1 cellular context compared by ENCODE assay signal in the genomic region with DNA sequence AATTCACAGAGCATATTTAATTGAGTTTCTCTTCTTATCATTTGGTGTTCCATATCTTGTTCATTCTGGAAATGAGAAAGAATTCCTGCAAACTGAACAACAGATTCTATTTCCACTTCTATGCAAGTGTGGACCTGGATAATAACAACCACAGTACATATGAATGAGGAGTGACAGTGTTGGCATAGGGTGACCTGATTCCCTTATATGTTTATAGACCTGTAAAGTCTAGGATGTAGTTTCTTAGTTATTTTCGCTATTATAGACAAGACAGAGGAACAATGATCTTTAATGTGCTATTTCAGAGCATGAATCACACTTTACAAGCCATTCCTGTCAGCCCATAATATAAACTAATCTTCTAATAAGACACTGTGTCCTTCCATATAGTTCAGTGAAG.
TF ChIP-seq lines count a peak whose summit lies in the region.

No MANE protein-coding gene starts in this region.

TF ChIP-seq in SK-N-SH treated with all-trans-retinoic acid at 6 μM for 48 hours, 23 proteins besides CTCF, POLR2A, EP300 and RAD21 (continued from another document):
- no peak for TF ChIP-seq TSHZ2 (CRISPR knock-in tag; IDR thresholded peaks at IDR 0.05)
- TF ChIP-seq, protein P1, sequence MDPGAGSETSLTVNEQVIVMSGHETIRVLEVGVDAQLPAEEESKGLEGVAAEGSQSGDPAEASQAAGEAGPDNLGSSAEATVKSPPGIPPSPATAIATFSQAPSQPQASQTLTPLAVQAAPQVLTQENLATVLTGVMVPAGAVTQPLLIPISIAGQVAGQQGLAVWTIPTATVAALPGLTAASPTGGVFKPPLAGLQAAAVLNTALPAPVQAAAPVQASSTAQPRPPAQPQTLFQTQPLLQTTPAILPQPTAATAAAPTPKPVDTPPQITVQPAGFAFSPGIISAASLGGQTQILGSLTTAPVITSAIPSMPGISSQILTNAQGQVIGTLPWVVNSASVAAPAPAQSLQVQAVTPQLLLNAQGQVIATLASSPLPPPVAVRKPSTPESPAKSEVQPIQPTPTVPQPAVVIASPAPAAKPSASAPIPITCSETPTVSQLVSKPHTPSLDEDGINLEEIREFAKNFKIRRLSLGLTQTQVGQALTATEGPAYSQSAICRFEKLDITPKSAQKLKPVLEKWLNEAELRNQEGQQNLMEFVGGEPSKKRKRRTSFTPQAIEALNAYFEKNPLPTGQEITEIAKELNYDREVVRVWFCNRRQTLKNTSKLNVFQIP (CRISPR knock-in tag; IDR thresholded peaks at IDR 0.05; ENCODE audit: borderline replicate concordance, low read depth) = no peak
TF ChIP-seq in SK-N-SH treated with all-trans-retinoic acid at 6 μM for 48 hours: peak in this region for 2.
